Comparison of ENCODE assay signal across 27 cellular contexts in the genomic region with DNA sequence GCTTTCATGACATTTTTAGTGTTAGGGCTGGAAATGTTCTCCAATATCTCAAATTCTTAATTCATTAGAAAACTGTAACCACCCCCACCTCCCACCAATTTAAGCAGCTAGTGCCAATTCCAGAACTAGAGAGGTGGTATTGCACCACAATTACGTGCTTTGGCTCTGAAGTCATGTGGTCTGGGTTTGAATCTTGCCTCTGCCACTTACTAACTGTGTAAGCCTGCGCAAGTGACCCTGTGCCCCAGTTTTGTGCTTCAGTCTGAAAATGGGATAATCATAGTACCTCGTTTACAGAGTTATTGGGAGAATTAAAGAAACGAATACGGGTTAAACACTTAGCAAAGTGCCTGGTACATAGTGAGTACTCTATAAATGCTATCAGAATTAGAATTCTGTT.
"Had no signal": no experiment of that assay in that cellular context is flagged by ENCODE, and none has a peak within 500 bp of the region (broad histone marks: within the 10 kb centered on the region; RNA-seq: fewer than 3 reads in every experiment).

No MANE protein-coding gene starts in this region.

- DNase-seq: activated CD4-positive, alpha-beta T cell treated with anti-CD3 and anti-CD28 coated beads, Interleukin-2, amount 10 ng/mL, durations not matched to agents 24 days and 14 days; activated CD4-positive, alpha-beta T cell treated with anti-CD3 and anti-CD28 coated beads, Interleukin-2, amount 50 U/mL, for 4 hours; activated CD8-positive, alpha-beta T cell treated with anti-CD3 and anti-CD28 coated beads, Interleukin-2, amount 10 ng/mL, durations not matched to agents 7 days and 5 days; activated gamma-delta T cell; activated naive CD4-positive, alpha-beta T cell treated with Interleukin-2 at 50 U/mL for 16 hours; activated T-cell treated with anti-CD3 and anti-CD28 coated beads, Interleukin-2, amount 50 U/mL, for 24 hours; adrenal gland; body of pancreas; caudate nucleus; cerebellar nuclear complex; Karpas-422; KBM-7; NCI-H1105; NCI-H1417 treated with DMSO at 0.1 percent for 48 hours; NCI-H187 treated with DMSO at 0.1 percent for 48 hours; NCI-H2081; NCI-H2171 treated with DMSO at 0.1 percent for 48 hours; NCI-H2227 treated with DMSO at 0.1 percent for 48 hours; NCI-H446; NCI-H510A treated with DMSO at 0.1 percent for 48 hours; NCI-H526 treated with DMSO at 0.1 percent for 48 hours; OCI-M1; Right ventricle myocardium superior; T1000 had no signal

- H3K27ac ChIP-seq: adrenal gland, body of pancreas, breast epithelium, SK-N-MC had no signal

- H3K4me3 ChIP-seq: adrenal gland, body of pancreas, breast epithelium, SK-N-MC had no signal

- H3K27me3 ChIP-seq: adrenal gland, body of pancreas, breast epithelium had no signal

- ATAC-seq: activated CD8-positive, alpha-beta T cell treated with anti-CD3 and anti-CD28 coated beads, Interleukin-2, amount 10 ng/mL, durations not matched to agents 7 days and 5 days; activated naive CD4-positive, alpha-beta T cell treated with anti-CD3 and anti-CD28 coated beads, Interleukin-2, amount 50 U/mL, for 72 hours; body of pancreas had no signal

- H3K9me3 ChIP-seq: adrenal gland, body of pancreas, breast epithelium had no signal

- H3K36me3 ChIP-seq: adrenal gland, breast epithelium had no signal

- H3K4me1 ChIP-seq: adrenal gland, body of pancreas, breast epithelium had no signal
